13 cellular contexts compared by ENCODE assay signal in the genomic region with DNA sequence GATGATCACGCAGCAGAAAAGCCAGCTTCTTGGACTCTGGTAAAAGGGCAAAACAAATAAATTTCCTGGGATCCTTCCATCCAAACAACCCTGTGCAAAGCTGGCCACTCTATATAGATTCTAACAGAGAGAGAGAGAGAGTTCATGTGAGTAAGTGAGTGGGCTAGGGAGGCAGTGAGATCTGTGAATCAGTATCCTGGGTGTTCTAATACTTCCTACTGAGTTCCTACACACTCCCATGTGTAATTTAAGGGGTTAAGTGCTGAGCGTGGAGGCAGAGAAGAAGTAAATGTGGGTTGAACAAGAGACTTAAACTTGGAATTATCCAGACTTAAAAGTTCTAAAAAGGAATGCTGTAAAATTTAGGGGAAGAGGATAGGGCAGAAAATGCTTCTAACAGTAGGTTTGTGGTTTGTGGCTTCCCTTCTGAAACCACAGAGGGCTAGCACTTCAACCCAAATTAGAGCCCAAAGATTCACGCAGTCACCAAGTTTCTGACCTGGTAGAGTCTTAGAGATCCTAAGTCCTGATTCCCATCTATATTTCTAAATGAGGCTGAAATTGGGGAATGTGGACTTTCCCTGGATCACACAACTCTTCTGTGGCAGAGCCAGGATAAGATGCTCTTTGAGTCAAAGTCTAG.
DNase-seq lines count a peak whose midpoint lies in the region; ATAC-seq and TF ChIP-seq lines count a peak whose summit lies in the region.
"Had no signal": no experiment of that assay in that cellular context is flagged by ENCODE, and none has a peak within 500 bp of the region (broad histone marks: within the 10 kb centered on the region; RNA-seq: fewer than 3 reads in every experiment).

No MANE protein-coding gene starts in this region.

- H3K27ac ChIP-seq in KMS-11, result no peak overlapping the region
- no peak overlapping the region for H3K27ac ChIP-seq in spleen

- no peaks in the 10 kb centered on the region for H3K36me3 ChIP-seq in KMS-11 (ENCODE audit: insufficient read depth)
- no peaks in the 10 kb centered on the region for H3K36me3 ChIP-seq in spleen

- peak overlapping the region; percentile 71 for H3K4me2 ChIP-seq in KMS-11

- no peaks in the 10 kb centered on the region for H3K9me3 Mint-ChIP-seq in HFFc6
- H3K9me3 Mint-ChIP-seq: activated naive CD4-positive, alpha-beta T cell treated with anti-CD3 and anti-CD28 coated beads, Interleukin-2, amount 50 U/mL, for 24 hours; stimulated activated memory B cell treated with anti-CD40 and anti-IgM and Interleukin-4, amounts not matched to agents 10 μg/mL and 1 μg/mL and 100 μg/mL, for 72 hours; WTC11 had no signal

- H3K27ac Mint-ChIP-seq in HFFc6, result no peak overlapping the region
- H3K27ac Mint-ChIP-seq: activated naive CD4-positive, alpha-beta T cell treated with anti-CD3 and anti-CD28 coated beads, Interleukin-2, amount 50 U/mL, for 24 hours; stimulated activated memory B cell treated with anti-CD40 and anti-IgM and Interleukin-4, amounts not matched to agents 10 μg/mL and 1 μg/mL and 100 μg/mL, for 72 hours had no signal

- peaks cover 26% of the 10 kb centered on the region for H3K4me1 Mint-ChIP-seq in HFFc6 (ENCODE audit: low read depth)
- H3K4me1 Mint-ChIP-seq: activated naive CD4-positive, alpha-beta T cell treated with anti-CD3 and anti-CD28 coated beads, Interleukin-2, amount 50 U/mL, for 24 hours had no signal

- no peak overlapping the region for H3K4me3 Mint-ChIP-seq in HFFc6
- H3K4me3 Mint-ChIP-seq: activated naive CD4-positive, alpha-beta T cell treated with anti-CD3 and anti-CD28 coated beads, Interleukin-2, amount 50 U/mL, for 24 hours; stimulated activated memory B cell treated with anti-CD40 and anti-IgM and Interleukin-4, amounts not matched to agents 10 μg/mL and 1 μg/mL and 100 μg/mL, for 72 hours; WTC11 had no signal

- peaks cover 9% of the 10 kb centered on the region for H3K27me3 Mint-ChIP-seq in HFFc6 (ENCODE audit: insufficient read depth)

- peaks cover 3% of the 10 kb centered on the region; the same call in 1 of the 2 replicates for H4K20me1 ChIP-seq in KMS-11 (ENCODE audit: insufficient read depth)

- DNase-seq in HFFc6 (peak; percentile 50), iris pigment epithelial cell (ENCODE audit: low read depth) (peak; percentile 17), spleen (no peak), NCI-H345 treated with DMSO at 0.1 percent for 48 hours (lab: John Stamatoyannopoulos, UW; ENCODE audit: unreplicated experiment) (no peak), NCI-H2107 treated with DMSO at 0.1 percent for 48 hours (lab: John Stamatoyannopoulos, UW; ENCODE audit: unreplicated experiment) (no peak), HCEC 1CT (no peak)

- TF ChIP-seq CTCF in HFFc6 (IDR thresholded peaks at IDR 0.05) (no peak), KMS-11 (conservative IDR thresholded peaks at IDR 0.05; ENCODE audit: low read depth, low read length) (no peak), spleen (IDR thresholded peaks at IDR 0.05 in 8 of 11, conservative IDR thresholded peaks at IDR 0.05 in 3 of 11) (no peak)

- WGBS in spleen, 5 donors, result 26 to 47% (median 40%) methylated on average over 3 of the region's 3 CpGs

- H3K4me3 ChIP-seq in KMS-11 (IDR thresholded peaks at IDR 0.05; ENCODE audit: insufficient read depth, low read depth, low read length) (no peak overlapping the region), spleen (no peak overlapping the region)

- no peak for TF ChIP-seq POLR2A in spleen (IDR thresholded peaks at IDR 0.05)

- peaks cover 22% of the 10 kb centered on the region for H3K4me1 ChIP-seq in KMS-11 (ENCODE audit: low read depth, poor library complexity, severe bottlenecking)
- H3K4me1 ChIP-seq in spleen, result peaks cover 0 to 5% (median 2%) of the 10 kb centered on the region in 6 donors

- no peaks in the 10 kb centered on the region for H3K79me2 ChIP-seq in KMS-11 (ENCODE audit: insufficient read depth, low read depth)

- intact Hi-C loops in spleen (cut with DNase I; ENCODE audit: low total_unique reads), result no loop called here

- H3K36me3 Mint-ChIP-seq in HFFc6 (ENCODE audit: low read depth), result no peaks in the 10 kb centered on the region; the same call in 1 of the 2 replicates
- H3K36me3 Mint-ChIP-seq: activated naive CD4-positive, alpha-beta T cell treated with anti-CD3 and anti-CD28 coated beads, Interleukin-2, amount 50 U/mL, for 24 hours; stimulated activated memory B cell treated with anti-CD40 and anti-IgM and Interleukin-4, amounts not matched to agents 10 μg/mL and 1 μg/mL and 100 μg/mL, for 72 hours; WTC11 had no signal

- H3K9me3 ChIP-seq in spleen, result no peaks in the 10 kb centered on the region

- H3K9ac ChIP-seq in KMS-11, result no peak overlapping the region

- H3K27me3 ChIP-seq in KMS-11 (ENCODE audit: insufficient read depth, low read depth), result peaks cover 36% of the 10 kb centered on the region
- peaks cover 0 to 98% (median 9%) of the 10 kb centered on the region in 7 donors for H3K27me3 ChIP-seq in spleen (replicated peaks in 1 of 7)

- ATAC-seq in GM18868 (IDR thresholded peaks at IDR 0.05; ENCODE audit: unreplicated experiment), result peak; percentile 64
- ATAC-seq: HCT116; sciatic nerve; stimulated activated memory B cell treated with anti-CD40 and anti-IgM and Interleukin-4, amounts not matched to agents 10 μg/mL and 1 μg/mL and 100 μg/mL, for 72 hours had no signal

- H2AFZ ChIP-seq in KMS-11 (ENCODE audit: low read depth), result no peak overlapping the region

Comparison
In these comparisons a context has a peak if more than half of its experiments do, and no peak if none do; other contexts are left out.
1. DNase-seq: peak in HFFc6 (single experiment) and iris pigment epithelial cell (single experiment); none in spleen (single experiment), NCI-H345 treated with DMSO at 0.1 percent for 48 hours (single experiment), NCI-H2107 treated with DMSO at 0.1 percent for 48 hours (single experiment) and HCEC 1CT (single experiment).